In genomic region chr2:237967463-237967871, GRCh38 we compare ENCODE assay signal across 1 cellular context.
TF ChIP-seq lines count a peak whose summit lies in the region.

No MANE protein-coding gene starts in this region.

TF ChIP-seq in HepG2, 621 proteins besides CTCF, POLR2A, EP300 and RAD21 (continued from another document and continues in another):
- TF ChIP-seq KIAA2018 (CRISPR knock-in tag; IDR thresholded peaks at IDR 0.05; ENCODE audit: borderline replicate concordance) (no peak), DNMT1 (CRISPR knock-in tag; IDR thresholded peaks at IDR 0.05) (peak; percentile 58; the same call in 1 of the 2 replicates), ZNF564 (CRISPR knock-in tag; IDR thresholded peaks at IDR 0.05) (0 out of 2 replicates have a peak, but pooled peaks have one; percentile 25), NFAT5 (CRISPR knock-in tag; IDR thresholded peaks at IDR 0.05) (peak; percentile 15; the same call in 1 of the 2 replicates), HDAC2 (CRISPR knock-in tag; IDR thresholded peaks at IDR 0.05) (peak; percentile 37; the same call in 1 of the 2 replicates), FOXP4 (CRISPR knock-in tag; IDR thresholded peaks at IDR 0.05) (peak; percentile 28; the same call in 1 of the 2 replicates), FOXA1 (IDR thresholded peaks at IDR 0.05) (no peak), FOXA1 (CRISPR knock-in tag; IDR thresholded peaks at IDR 0.05) (0 out of 2 replicates have a peak, but pooled peaks have one; percentile 20), SAP130 (CRISPR knock-in tag; IDR thresholded peaks at IDR 0.05; ENCODE audit: low read depth) (peak; percentile 55; the same call in 1 of the 2 replicates), SNAI1 (CRISPR knock-in tag; IDR thresholded peaks at IDR 0.05; ENCODE audit: borderline replicate concordance) (no peak), PATZ1 (CRISPR knock-in tag; IDR thresholded peaks at IDR 0.05) (peak; percentile 30; the same call in 1 of the 2 replicates), ETS1 (CRISPR knock-in tag; IDR thresholded peaks at IDR 0.05) (0 out of 2 replicates have a peak, but pooled peaks have one; percentile 43), ELF4 (CRISPR knock-in tag; IDR thresholded peaks at IDR 0.05; ENCODE audit: borderline replicate concordance) (no peak), ZNF768 (CRISPR knock-in tag; IDR thresholded peaks at IDR 0.05) (0 out of 2 replicates have a peak, but pooled peaks have one; percentile 15), SKIL (CRISPR knock-in tag; IDR thresholded peaks at IDR 0.05; ENCODE audit: borderline replicate concordance) (no peak), ZNF777 (CRISPR knock-in tag; IDR thresholded peaks at IDR 0.05) (peak; percentile 60; the same call in 1 of the 2 replicates), ZNF33B (CRISPR knock-in tag; IDR thresholded peaks at IDR 0.05) (0 out of 2 replicates have a peak, but pooled peaks have one; percentile 22), MEF2D (CRISPR knock-in tag; IDR thresholded peaks at IDR 0.05) (0 out of 2 replicates have a peak, but pooled peaks have one; percentile 34), GATAD1 (CRISPR knock-in tag; IDR thresholded peaks at IDR 0.05) (peak; percentile 53; the same call in 1 of the 2 replicates), TRAFD1 (CRISPR knock-in tag; IDR thresholded peaks at IDR 0.05; ENCODE audit: borderline replicate concordance) (no peak), CREBL2 (CRISPR knock-in tag; IDR thresholded peaks at IDR 0.05; ENCODE audit: borderline replicate concordance) (0 out of 2 replicates have a peak, but pooled peaks have one; percentile 20), RARA (CRISPR knock-in tag; IDR thresholded peaks at IDR 0.05) (0 out of 2 replicates have a peak, but pooled peaks have one; percentile 15), RELA (CRISPR knock-in tag; IDR thresholded peaks at IDR 0.05) (peak; percentile 85; the same call in 1 of the 2 replicates), ZFX (CRISPR knock-in tag; IDR thresholded peaks at IDR 0.05; ENCODE audit: low read depth) (peak; percentile 88), ARHGAP35 (CRISPR knock-in tag; IDR thresholded peaks at IDR 0.05; ENCODE audit: borderline replicate concordance) (0 out of 2 replicates have a peak, but pooled peaks have one; percentile 31), SMARCE1 (IDR thresholded peaks at IDR 0.05; ENCODE audit: borderline replicate concordance) (no peak), TERF1 (CRISPR knock-in tag; IDR thresholded peaks at IDR 0.05) (0 out of 2 replicates have a peak, but pooled peaks have one; percentile 29)
